Comparison of ENCODE assay signal across 9 cellular contexts in the genomic region with DNA sequence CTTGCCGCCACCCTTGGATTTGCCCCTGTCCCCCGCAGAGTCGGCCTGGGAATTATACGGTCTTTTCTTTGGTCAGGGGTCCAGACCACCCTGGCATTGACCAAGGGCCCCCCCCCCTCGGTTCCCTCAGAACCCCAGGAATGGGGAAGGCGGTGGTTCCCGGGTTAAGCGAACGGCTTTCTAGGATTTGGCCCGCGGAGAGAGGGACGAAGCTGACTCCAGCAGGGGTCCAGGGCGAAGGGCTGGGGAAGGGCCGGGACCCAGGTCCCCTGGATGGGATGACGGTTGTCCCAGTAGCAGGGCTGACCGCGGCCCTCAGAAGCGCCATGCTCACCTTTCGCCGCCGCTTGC. TPM values are rescaled to one million over a fixed set of nuclear protein-coding genes. Genes with fewer than 3 reads are reported as not detected.
DNase-seq lines count a peak whose midpoint lies in the region; ATAC-seq and TF ChIP-seq lines count a peak whose summit lies in the region.
"Had no signal": no experiment of that assay in that cellular context is flagged by ENCODE, and none has a peak within 500 bp of the region (broad histone marks: within the 10 kb centered on the region; RNA-seq: fewer than 3 reads in every experiment).

No MANE protein-coding gene starts in this region.

- peaks cover 8% of the 10 kb centered on the region for H3K36me3 ChIP-seq in SJCRH30

- peak overlapping the region; percentile 73 for H3K4me3 ChIP-seq in GM08714 (ENCODE audit: low read length)
- peak overlapping the region; percentile 79 for H3K4me3 ChIP-seq in SJCRH30
- H3K4me3 ChIP-seq in fibroblast of pulmonary artery (replicated peaks; ENCODE audit: low read depth, low read length): peak overlapping the region; percentile 85
- peak overlapping the region; percentile 84 for H3K4me3 ChIP-seq in retinal pigment epithelial cell (ENCODE audit: low read length)

- no peak for ATAC-seq in HG03342 (IDR thresholded peaks at IDR 0.05; ENCODE audit: unreplicated experiment)

- DNase-seq in SJCRH30 (no peak), fibroblast of pulmonary artery (ENCODE audit: low read depth) (no peak), retinal pigment epithelial cell (ENCODE audit: low read depth) (no peak), T-helper 9 cell (no peak), HCEC 1CT (no peak)
- no peak for DNase-seq in activated CD4-positive, CD25-positive, alpha-beta regulatory T cell (lab: John Stamatoyannopoulos, UW)

- H3K27ac ChIP-seq in SJCRH30: peak overlapping the region; percentile 24; the same call in 1 of the 2 replicates

- no peak for TF ChIP-seq CTCF in fibroblast of pulmonary artery (IDR thresholded peaks at IDR 0.05; ENCODE audit: low read length, missing control alignments)
- no peak for TF ChIP-seq CTCF in retinal pigment epithelial cell (conservative IDR thresholded peaks at IDR 0.05; ENCODE audit: low read depth, low read length)

- H3K9me3 ChIP-seq in SJCRH30 (replicated peaks): no peaks in the 10 kb centered on the region

- H3K4me1 ChIP-seq in SJCRH30: 0 out of 2 replicates have a peak, but pooled peaks cover 7% of the 10 kb centered on the region

- H3K27me3 ChIP-seq in SJCRH30: no peaks in the 10 kb centered on the region

RNA-seq across cellular contexts. Expression of a gene that starts 0.3 kb away (rescaled TPM):
- 31.7 and 42.1 TPM in 2 replicates for total RNA-seq in SJCRH30 (2014; rRNA removed; shearing (Covaris generic))

RNA-seq across cellular contexts. Expression of a gene that starts 0.7 kb away (rescaled TPM):
- 8.7 and 9.5 TPM in 2 replicates for total RNA-seq in SJCRH30 (2014; rRNA removed; shearing (Covaris generic))

RNA-seq across cellular contexts. Expression of a gene that starts 13.8 kb away (rescaled TPM):
- not detected in 2 replicates for total RNA-seq in SJCRH30 (2014; rRNA removed; shearing (Covaris generic))
- total RNA-seq: activated CD8-positive, alpha-beta memory T cell treated with anti-CD3 and anti-CD28 coated beads for 36 hours had no signal

RNA-seq across cellular contexts. Expression of a gene that starts 25.8 kb away (rescaled TPM):
- total RNA-seq in SJCRH30 (2014; rRNA removed; shearing (Covaris generic)): 178 and 186 TPM in 2 replicates

RNA-seq across cellular contexts. Expression of a gene that starts 32.4 kb away (rescaled TPM):
- 11.2 and 13.0 TPM in 2 replicates for total RNA-seq in SJCRH30 (2014; rRNA removed; shearing (Covaris generic))
